In genomic region chr15:88238618-88239430, GRCh38 we compare ENCODE assay signal across 17 cellular contexts. TPM values are rescaled to one million over a fixed set of nuclear protein-coding genes. Genes with fewer than 3 reads are reported as not detected.
DNase-seq lines count a peak whose midpoint lies in the region; ATAC-seq, FAIRE-seq and TF ChIP-seq lines count a peak whose summit lies in the region.
"Had no signal": no experiment of that assay in that cellular context is flagged by ENCODE, and none has a peak within 500 bp of the region (broad histone marks: within the 10 kb centered on the region; RNA-seq: fewer than 3 reads in every experiment).

No MANE protein-coding gene starts in this region.

- H3K9ac ChIP-seq in kidney (ENCODE audit: low read length in 2 of 2) = no peak overlapping the region

- TF ChIP-seq CTCF in cardiac muscle cell (IDR thresholded peaks at IDR 0.05; ENCODE audit: low read depth, low read length) (no peak), brain (conservative IDR thresholded peaks at IDR 0.05) (no peak), kidney (IDR thresholded peaks at IDR 0.05; ENCODE audit: borderline replicate concordance, extremely low read depth, insufficient read depth) (no peak), psoas muscle (IDR thresholded peaks at IDR 0.05) (no peak), lower leg skin (IDR thresholded peaks at IDR 0.05) (no peak)

- H3K27ac Mint-ChIP-seq in brain = peak overlapping the region in 3 of 5 experiments; percentile 2 to 19 (median 15)
- H3K27ac Mint-ChIP-seq: activated CD4-positive, alpha-beta memory T cell treated with anti-CD3 and anti-CD28 coated beads, Interleukin-2, amount 10 ng/mL, durations not matched to agents 7 days and 5 days had no signal

- no peaks in the 10 kb centered on the region for H3K9me3 ChIP-seq in cardiac muscle cell (ENCODE audit: low read depth)
- no peaks in the 10 kb centered on the region for H3K9me3 ChIP-seq in kidney (ENCODE audit: control insufficient read depth in 1 of 2, low read length in 2 of 2)
- no peaks in the 10 kb centered on the region for H3K9me3 ChIP-seq in aorta (ENCODE audit: control insufficient read depth, low read length)
- H3K9me3 ChIP-seq in psoas muscle = no peaks in the 10 kb centered on the region
- H3K9me3 ChIP-seq: transverse colon had no signal

- peak; percentile 50 for ATAC-seq in aorta (ENCODE audit: low FRiP score)
- no peak for ATAC-seq in psoas muscle
- ATAC-seq in HG02852 (IDR thresholded peaks at IDR 0.05; ENCODE audit: unreplicated experiment) = no peak
- ATAC-seq: foreskin keratinocyte had no signal

- H3K27me3 Mint-ChIP-seq in brain = no peaks in the 10 kb centered on the region

- no peak for TF ChIP-seq POLR2A in lower leg skin (IDR thresholded peaks at IDR 0.05)

- H3K27me3 ChIP-seq in cardiac muscle cell (no peaks in the 10 kb centered on the region), aorta (ENCODE audit: control insufficient read depth in 1 of 2, insufficient read depth in 2 of 2, low read length in 1 of 2) (no peaks in the 10 kb centered on the region), psoas muscle (ENCODE audit: insufficient read depth in 3 of 3, low read length in 2 of 3) (no peaks in the 10 kb centered on the region)
- H3K27me3 ChIP-seq: foreskin keratinocyte, transverse colon had no signal

- peaks cover 2 to 17% (median 5%) of the 10 kb centered on the region in 5 experiments for H3K9me3 Mint-ChIP-seq in brain
- H3K9me3 Mint-ChIP-seq: activated CD4-positive, alpha-beta memory T cell treated with anti-CD3 and anti-CD28 coated beads, Interleukin-2, amount 10 ng/mL, durations not matched to agents 7 days and 5 days had no signal

- H3K4me3 ChIP-seq in cardiac muscle cell (no peak overlapping the region), kidney (ENCODE audit: low read length in 2 of 2) (no peak overlapping the region), aorta (ENCODE audit: low read length in 2 of 2) (no peak overlapping the region), psoas muscle (no peak overlapping the region), lower leg skin (ENCODE audit: low read depth, poor library complexity, severe bottlenecking) (no peak overlapping the region)
- H3K4me3 ChIP-seq: transverse colon had no signal

- H3K4me1 Mint-ChIP-seq in brain = peaks cover 31% of the 10 kb centered on the region
- H3K4me1 Mint-ChIP-seq: activated CD4-positive, alpha-beta memory T cell treated with anti-CD3 and anti-CD28 coated beads, Interleukin-2, amount 10 ng/mL, durations not matched to agents 7 days and 5 days had no signal

- no peak overlapping the region for H3K4me3 Mint-ChIP-seq in brain
- H3K4me3 Mint-ChIP-seq: activated CD4-positive, alpha-beta memory T cell treated with anti-CD3 and anti-CD28 coated beads, Interleukin-2, amount 10 ng/mL, durations not matched to agents 7 days and 5 days had no signal

- WGBS in aorta, 2 donors = 29 to 34% methylated on average over 8 of the region's 8 CpGs
- WGBS in psoas muscle, 3 donors = 63 to 66% (median 65%) methylated on average over 8 of the region's 8 CpGs
- 58 to 73% methylated on average over 8 of the region's 8 CpGs for WGBS in lower leg skin, 2 donors

- intact Hi-C loops in cardiac septum (cut with DNase I) = no loop called here
- intact Hi-C loops in kidney (cut with DNase I) = no loop called here
- intact Hi-C loops in aorta (cut with DNase I) = no loop called here
- intact Hi-C loops in psoas muscle (cut with DNase I) = no loop called here
- intact Hi-C loops in lower leg skin (cut with DNase I; ENCODE audit: low total_unique reads) = no loop called here

- DNase-seq in cardiac muscle cell (ENCODE audit: low read depth in 1 of 2, low spot score in 1 of 2) (peak; percentile 7 to 97), cardiac septum (ENCODE audit: low spot score) (no peak), kidney (peak; percentile 5), aorta (peak in 1 of 2 donors; percentile 70), psoas muscle (no peak), lower leg skin (ENCODE audit: low spot score in 2 of 2) (no peak)
- DNase-seq: activated CD4-positive, alpha-beta memory T cell treated with anti-CD3 and anti-CD28 coated beads, Interleukin-2, amount 10 ng/mL, durations not matched to agents 7 days and 5 days; cortex of kidney; DMS53; foreskin keratinocyte; NCI-H187 treated with DMSO at 0.1 percent for 48 hours; stimulated activated CD4-positive, alpha-beta T cell treated with anti-CD3 and anti-CD28 coated beads, Interleukin-12 subunit alpha, Interleukin-12 subunit beta, amount 100 ng/mL, for 4 hours; transverse colon had no signal

- H3K27ac ChIP-seq in cardiac muscle cell (no peak overlapping the region), kidney (ENCODE audit: low read depth in 2 of 2, low read length in 2 of 2) (no peak overlapping the region), aorta (ENCODE audit: low read depth in 1 of 2, low read length in 2 of 2) (peak overlapping the region; percentile 76 to 90), psoas muscle (no peak overlapping the region)
- H3K27ac ChIP-seq: foreskin keratinocyte, transverse colon had no signal

- H3K36me3 Mint-ChIP-seq in brain = peaks cover 21% of the 10 kb centered on the region

- no peak for FAIRE-seq in kidney (lab: Jason Lieb, UNC)
- FAIRE-seq: GM18507 had no signal

- no peaks in the 10 kb centered on the region for H3K36me3 ChIP-seq in cardiac muscle cell
- no peaks in the 10 kb centered on the region for H3K36me3 ChIP-seq in kidney (ENCODE audit: control insufficient read depth in 1 of 2, insufficient read depth in 2 of 2, low read length in 2 of 2)
- no peaks in the 10 kb centered on the region for H3K36me3 ChIP-seq in aorta (ENCODE audit: control insufficient read depth in 1 of 2, insufficient read depth in 2 of 2, low read length in 1 of 2)
- no peaks in the 10 kb centered on the region for H3K36me3 ChIP-seq in psoas muscle (ENCODE audit: insufficient read depth in 1 of 2, low read depth in 1 of 2)
- H3K36me3 ChIP-seq: transverse colon had no signal

- H3K4me1 ChIP-seq in cardiac muscle cell (ENCODE audit: low read depth) (peaks cover 3% of the 10 kb centered on the region), kidney (ENCODE audit: control insufficient read depth in 1 of 2, insufficient read depth in 1 of 2, low read depth in 1 of 2, low read length in 2 of 2) (no peaks in the 10 kb centered on the region), aorta (ENCODE audit: control insufficient read depth in 1 of 2, insufficient read depth in 2 of 2, low read length in 2 of 2) (no peaks in the 10 kb centered on the region), psoas muscle (no peaks in the 10 kb centered on the region)
- H3K4me1 ChIP-seq: foreskin keratinocyte, transverse colon had no signal

RNA-seq across cellular contexts. Expression of gene NTRK3, which starts 17.7 kb away (rescaled TPM):
- 4.4 and 6.2 TPM in 2 replicates for total RNA-seq in cardiac muscle cell
- polyA plus RNA-seq in cardiac muscle cell = 3.3 and 7.8 TPM in 2 replicates
- 3.7 TPM for total RNA-seq in cardiac septum
- polyA plus RNA-seq in brain (ENCODE audit: insufficient read depth, low read depth, low replicate concordance) = 12.5 TPM
- 25.5 TPM for total RNA-seq in kidney
- polyA plus RNA-seq in kidney (ENCODE audit: insufficient read depth, low read depth, low replicate concordance) = 8.9 TPM
- 10 to 100 TPM; 79.2 to 79.9 TPM for total RNA-seq in aorta
- polyA plus RNA-seq in aorta = 10 to 100 TPM in 1 of 2 donors, 1 to 10 TPM in 1; 8.9 to 84.0 TPM
- 1 to 10 TPM in 1 of 4 donors, under 1 TPM in 3; 0.17 to 1.7 (median 0.57) TPM for total RNA-seq in psoas muscle
- polyA plus RNA-seq in psoas muscle = under 1 TPM; 0.31 to 0.61 (median 0.57) TPM
- 1 to 10 TPM in 3 of 4 donors, under 1 TPM in 1; 0.97 to 5.4 (median 4.4) TPM for total RNA-seq in lower leg skin
- total RNA-seq: A673; activated CD4-positive, alpha-beta memory T cell treated with anti-CD3 and anti-CD28 coated beads, Interleukin-2, amount 10 ng/mL, durations not matched to agents 7 days and 5 days; foreskin keratinocyte had no signal
- polyA plus RNA-seq: foreskin keratinocyte had no signal

Comparison
In these comparisons a context has a peak if more than half of its experiments do, and no peak if none do; other contexts are left out.
1. DNase-seq: peak in cardiac muscle cell (2 of 2) and kidney (single experiment); none in cardiac septum (single experiment), psoas muscle (0 of 2) and lower leg skin (0 of 2).
2. H3K27ac ChIP-seq: peak in aorta (2 of 2); none in cardiac muscle cell (single experiment), kidney (0 of 2) and psoas muscle (single experiment).